ENCODE assay signal across 17 cellular contexts in the genomic region with DNA sequence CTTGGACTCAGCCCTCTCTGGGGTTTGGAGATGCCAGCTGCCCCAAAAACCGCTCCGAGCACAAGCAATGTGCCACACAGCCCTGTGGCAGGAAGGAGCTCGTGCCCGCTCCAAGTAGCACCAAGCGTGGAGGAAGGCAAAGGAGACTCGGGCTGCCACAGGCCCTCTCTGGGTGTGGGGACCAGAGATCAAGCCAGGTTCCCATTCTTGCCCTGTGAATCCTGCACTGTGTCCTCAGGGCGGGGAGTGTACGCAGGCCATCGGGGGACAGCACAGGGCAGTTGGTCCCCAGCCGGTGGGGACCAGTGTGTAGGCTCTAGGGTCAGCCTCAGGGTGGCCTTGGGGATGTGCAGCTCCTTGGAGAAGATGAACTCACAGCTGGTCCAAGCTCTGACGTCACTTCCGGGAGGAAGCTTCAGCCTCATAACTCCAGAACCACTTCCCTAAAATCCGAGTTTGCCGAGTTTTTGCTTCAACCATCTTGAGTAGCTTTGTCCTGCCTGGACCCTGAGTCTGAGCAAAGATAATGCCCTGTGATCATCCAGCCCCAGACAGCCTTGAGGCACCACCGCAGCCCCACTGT. TPM values are rescaled to one million over a fixed set of nuclear protein-coding genes. Genes with fewer than 3 reads are reported as not detected.
DNase-seq lines count a peak whose midpoint lies in the region; ATAC-seq, FAIRE-seq and TF ChIP-seq lines count a peak whose summit lies in the region.
"Had no signal": no experiment of that assay in that cellular context is flagged by ENCODE, and none has a peak within 500 bp of the region (broad histone marks: within the 10 kb centered on the region; RNA-seq: fewer than 3 reads in every experiment).

No MANE protein-coding gene starts in this region.

- H3K27ac ChIP-seq in SJCRH30 (no peak overlapping the region), heart right ventricle (no peak overlapping the region)
- H3K27ac ChIP-seq: ovary had no signal

- WGBS in heart right ventricle, 2 donors = 73 to 81% methylated on average over 15 of the region's 15 CpGs
- whole genome bisulfite sequencing in lower leg skin, 2 donors = 80 to 90% methylated on average over 7 to 13 of the region's 15 CpGs

- no peak overlapping the region for H3K4me3 ChIP-seq in SJCRH30
- H3K4me3 ChIP-seq in heart right ventricle = no peak overlapping the region
- no peak overlapping the region for H3K4me3 ChIP-seq in lower leg skin (ENCODE audit: low read depth, poor library complexity, severe bottlenecking)
- H3K4me3 ChIP-seq: HAP-1, ovary had no signal

- H3K36me3 ChIP-seq in SJCRH30 = no peaks in the 10 kb centered on the region
- H3K36me3 ChIP-seq in heart right ventricle = no peaks in the 10 kb centered on the region
- H3K36me3 ChIP-seq: HAP-1, ovary had no signal

- intact Hi-C loops in Right ventricle myocardium superior (cut with DNase I) = no loop called here
- intact Hi-C loops in cardiac septum (cut with DNase I) = no loop called here
- intact Hi-C loops in heart right ventricle (cut with DNase I) = loop anchor here in 1 of 10 donors (10.0 kb wide), 1 partner anchor 121 kb away; no protein-coding TSS in a partner anchor
- intact Hi-C loops in lower leg skin (cut with DNase I; ENCODE audit: low total_unique reads) = no loop called here

- no peak for TF ChIP-seq CTCF in heart right ventricle (IDR thresholded peaks at IDR 0.05)
- TF ChIP-seq CTCF in D721Med (IDR thresholded peaks at IDR 0.05; ENCODE audit: insufficient read depth, missing control alignments) = no peak
- no peak for TF ChIP-seq CTCF in lower leg skin (IDR thresholded peaks at IDR 0.05)

- DNase-seq in Right ventricle myocardium superior (peak; percentile 55), cardiac septum (ENCODE audit: low spot score) (no peak), SJCRH30 (peak; percentile 25 to 50), heart right ventricle (peak in 1 of 2 donors; percentile 30), D721Med (ENCODE audit: insufficient read length, low spot score) (no peak), lower leg skin (ENCODE audit: low spot score in 2 of 2) (no peak)
- no peak for DNase-seq in activated CD4-positive, CD25-positive, alpha-beta regulatory T cell (lab: John Stamatoyannopoulos, UW)
- DNase-seq: activated CD4-positive, alpha-beta T cell treated with anti-CD3 and anti-CD28 coated beads for 36 hours; activated T-cell treated with anti-CD3 and anti-CD28 coated beads, Interleukin-2, amount 50 U/mL, for 72 hours; amygdala; DMS79 treated with DMSO at 0.1 percent for 48 hours; NCI-H526; ovary; SK-N-SH; stimulated activated CD4-positive, alpha-beta T cell treated with anti-CD3 and anti-CD28 coated beads, Interleukin-15, amount 100 ng/mL, for 24 hours had no signal

- H3K27me3 ChIP-seq in SJCRH30 = no peaks in the 10 kb centered on the region; the same call in 1 of the 2 replicates
- peaks cover 0 to 7% (median 2%) of the 10 kb centered on the region in 7 donors for H3K27me3 ChIP-seq in heart right ventricle
- H3K27me3 ChIP-seq: ovary had no signal

- ATAC-seq in Right ventricle myocardium superior (ENCODE audit: poor library complexity) (no peak), heart right ventricle (peak in 6 of 8 donors; percentile 9 to 46 (median 31)), HG02610 (IDR thresholded peaks at IDR 0.05; ENCODE audit: unreplicated experiment) (no peak)
- ATAC-seq: activated CD4-positive, alpha-beta T cell treated with anti-CD3 and anti-CD28 coated beads for 36 hours; activated T-cell treated with anti-CD3 and anti-CD28 coated beads, Interleukin-2, amount 50 U/mL, for 72 hours had no signal

- no peak for FAIRE-seq in D721Med (lab: Jason Lieb, UNC)

- H3K4me1 ChIP-seq in SJCRH30 (no peaks in the 10 kb centered on the region), heart right ventricle (no peaks in the 10 kb centered on the region)
- H3K4me1 ChIP-seq: HAP-1 had no signal

- no peak for TF ChIP-seq POLR2A in lower leg skin (IDR thresholded peaks at IDR 0.05)

- no peaks in the 10 kb centered on the region for H3K9me3 ChIP-seq in SJCRH30 (replicated peaks)
- H3K9me3 ChIP-seq in heart right ventricle = no peaks in the 10 kb centered on the region
- H3K9me3 ChIP-seq: HAP-1, ovary, SK-N-SH had no signal

RNA-seq across cellular contexts. Expression of a gene that starts 9.3 kb away (rescaled TPM):
- total RNA-seq in Right ventricle myocardium superior (14.1 TPM), cardiac septum (7.1 TPM), heart right ventricle (10 to 100 TPM in 6 of 10 donors, 1 to 10 TPM in 4; 4.8 to 30.4 (median 10.5) TPM), lower leg skin (10 to 100 TPM in 3 of 4 donors, 1 to 10 TPM in 1; 8.1 to 14.0 (median 13.0) TPM)
- 0.08 and 0.34 TPM in 2 replicates for total RNA-seq in SJCRH30 (2014; rRNA removed; shearing (Covaris generic))
- polyA plus RNA-seq in heart right ventricle = 10 to 100 TPM; 11.0 to 77.9 TPM

RNA-seq across cellular contexts. Expression of a gene that starts 39.3 kb away (rescaled TPM):
- total RNA-seq in Right ventricle myocardium superior (4.5 TPM), cardiac septum (2.6 TPM), heart right ventricle (1 to 10 TPM; 2.0 to 9.1 (median 4.7) TPM), lower leg skin (1 to 10 TPM; 3.3 to 7.0 (median 5.7) TPM)
- 22.9 and 23.9 TPM in 2 replicates for total RNA-seq in SJCRH30 (2014; rRNA removed; shearing (Covaris generic))
- 10 to 100 TPM in 1 of 2 donors, 1 to 10 TPM in 1; 4.4 to 10.2 TPM for polyA plus RNA-seq in heart right ventricle

RNA-seq across cellular contexts. Expression of a gene that starts 39.6 kb away (rescaled TPM):
- total RNA-seq in Right ventricle myocardium superior = 32.4 TPM
- total RNA-seq in cardiac septum = 35.6 TPM
- total RNA-seq in SJCRH30 (2014; rRNA removed; shearing (Covaris generic)) = 47.7 and 48.4 TPM in 2 replicates
- total RNA-seq in heart right ventricle = 10 to 100 TPM; 19.9 to 55.0 (median 27.5) TPM
- polyA plus RNA-seq in heart right ventricle = 10 to 100 TPM; 27.9 to 55.2 TPM
- 10 to 100 TPM; 29.2 to 63.1 (median 43.5) TPM for total RNA-seq in lower leg skin

Comparison
In these comparisons a context has a peak if more than half of its experiments do, and no peak if none do; other contexts are left out.
1. ATAC-seq: peak in heart right ventricle (6 of 8); none in Right ventricle myocardium superior (single experiment) and HG02610 (single experiment).
2. DNase-seq: peak in Right ventricle myocardium superior (single experiment) and SJCRH30 (2 of 2); none in cardiac septum (single experiment), activated CD4-positive, CD25-positive, alpha-beta regulatory T cell (0 of 4), D721Med (single experiment) and lower leg skin (0 of 2).